ENCODE assay signal across 1 cellular context in the genomic region with DNA sequence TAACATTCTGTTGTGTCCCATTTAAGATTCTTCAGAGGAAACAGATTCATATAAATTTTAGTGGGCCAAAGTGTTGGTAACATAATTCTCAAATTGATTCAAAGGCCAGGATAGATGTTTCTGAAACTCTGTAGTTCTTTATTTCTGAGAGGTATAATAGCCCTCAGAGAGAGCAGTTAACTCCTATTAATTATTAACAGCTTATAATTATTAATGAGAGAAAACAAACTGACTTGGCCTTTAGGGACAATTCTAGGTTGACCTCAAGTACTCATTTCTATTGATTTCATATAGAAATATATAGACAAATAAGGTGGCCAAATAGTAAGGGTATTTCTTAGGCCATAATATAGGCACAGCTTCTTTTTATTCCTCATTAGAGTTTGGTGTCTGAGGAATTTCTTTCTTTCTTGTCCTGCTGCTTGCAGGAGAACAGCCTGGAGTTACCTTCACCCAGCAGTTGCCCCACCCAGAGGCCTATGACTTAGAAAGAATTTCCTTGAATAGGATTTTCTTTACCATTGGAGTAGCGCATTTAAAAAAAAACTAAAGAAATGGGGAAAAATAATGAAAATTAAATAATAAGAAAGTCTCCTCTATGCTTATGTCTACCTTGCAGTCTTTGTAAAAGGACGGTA.
TF ChIP-seq lines count a peak whose summit lies in the region.

No MANE protein-coding gene starts in this region.

TF ChIP-seq in WTC11, 78 proteins besides CTCF, POLR2A, EP300 and RAD21 (continued from another document):
- TF ChIP-seq ZNF232 (CRISPR knock-in tag; IDR thresholded peaks at IDR 0.05), result no peak
- TF ChIP-seq SP1 (CRISPR knock-in tag; conservative IDR thresholded peaks at IDR 0.05), result no peak
- TF ChIP-seq, protein P1, sequence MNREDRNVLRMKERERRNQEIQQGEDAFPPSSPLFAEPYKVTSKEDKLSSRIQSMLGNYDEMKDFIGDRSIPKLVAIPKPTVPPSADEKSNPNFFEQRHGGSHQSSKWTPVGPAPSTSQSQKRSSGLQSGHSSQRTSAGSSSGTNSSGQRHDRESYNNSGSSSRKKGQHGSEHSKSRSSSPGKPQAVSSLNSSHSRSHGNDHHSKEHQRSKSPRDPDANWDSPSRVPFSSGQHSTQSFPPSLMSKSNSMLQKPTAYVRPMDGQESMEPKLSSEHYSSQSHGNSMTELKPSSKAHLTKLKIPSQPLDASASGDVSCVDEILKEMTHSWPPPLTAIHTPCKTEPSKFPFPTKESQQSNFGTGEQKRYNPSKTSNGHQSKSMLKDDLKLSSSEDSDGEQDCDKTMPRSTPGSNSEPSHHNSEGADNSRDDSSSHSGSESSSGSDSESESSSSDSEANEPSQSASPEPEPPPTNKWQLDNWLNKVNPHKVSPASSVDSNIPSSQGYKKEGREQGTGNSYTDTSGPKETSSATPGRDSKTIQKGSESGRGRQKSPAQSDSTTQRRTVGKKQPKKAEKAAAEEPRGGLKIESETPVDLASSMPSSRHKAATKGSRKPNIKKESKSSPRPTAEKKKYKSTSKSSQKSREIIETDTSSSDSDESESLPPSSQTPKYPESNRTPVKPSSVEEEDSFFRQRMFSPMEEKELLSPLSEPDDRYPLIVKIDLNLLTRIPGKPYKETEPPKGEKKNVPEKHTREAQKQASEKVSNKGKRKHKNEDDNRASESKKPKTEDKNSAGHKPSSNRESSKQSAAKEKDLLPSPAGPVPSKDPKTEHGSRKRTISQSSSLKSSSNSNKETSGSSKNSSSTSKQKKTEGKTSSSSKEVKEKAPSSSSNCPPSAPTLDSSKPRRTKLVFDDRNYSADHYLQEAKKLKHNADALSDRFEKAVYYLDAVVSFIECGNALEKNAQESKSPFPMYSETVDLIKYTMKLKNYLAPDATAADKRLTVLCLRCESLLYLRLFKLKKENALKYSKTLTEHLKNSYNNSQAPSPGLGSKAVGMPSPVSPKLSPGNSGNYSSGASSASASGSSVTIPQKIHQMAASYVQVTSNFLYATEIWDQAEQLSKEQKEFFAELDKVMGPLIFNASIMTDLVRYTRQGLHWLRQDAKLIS (CRISPR knock-in tag; IDR thresholded peaks at IDR 0.05; ENCODE audit: borderline replicate concordance), result no peak
- TF ChIP-seq JUN (CRISPR knock-in tag; IDR thresholded peaks at IDR 0.05), result no peak
- no peak for TF ChIP-seq ZBTB43 (CRISPR knock-in tag; IDR thresholded peaks at IDR 0.05)
